In the genomic region with DNA sequence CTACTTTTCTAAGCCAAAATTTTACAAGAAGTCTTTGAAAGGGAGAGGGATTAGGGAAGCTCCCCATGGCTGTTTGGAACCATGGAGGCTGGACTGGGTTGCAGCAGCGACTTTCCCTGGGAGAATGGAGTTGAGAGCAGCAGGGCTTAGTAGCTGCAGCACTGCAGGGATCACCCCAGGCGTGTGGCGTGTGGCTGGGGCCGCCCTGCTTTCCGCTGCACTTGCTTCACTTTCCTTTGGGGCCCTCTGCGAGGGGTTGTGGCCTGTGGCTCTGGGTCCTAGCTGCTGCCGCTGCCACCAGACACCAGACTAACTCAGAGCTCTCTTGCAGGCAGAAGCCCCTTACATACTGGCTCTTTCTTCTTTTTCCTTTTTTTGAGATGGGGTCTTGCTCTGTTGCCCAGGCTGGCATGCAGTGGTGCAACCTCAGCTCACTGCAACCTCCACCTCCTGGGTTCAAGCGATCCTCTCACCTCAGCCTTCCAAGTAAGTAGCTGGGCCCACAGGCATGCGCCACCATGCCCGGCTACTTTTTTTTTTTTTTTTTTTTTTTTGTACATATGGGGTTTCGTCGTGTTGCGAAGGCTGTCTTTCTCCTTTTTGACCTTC, we compare ENCODE assay signal across 19 cellular contexts. TPM values are rescaled to one million over a fixed set of nuclear protein-coding genes. Genes with fewer than 3 reads are reported as not detected.
DNase-seq lines count a peak whose midpoint lies in the region; ATAC-seq and TF ChIP-seq lines count a peak whose summit lies in the region.
"Had no signal": no experiment of that assay in that cellular context is flagged by ENCODE, and none has a peak within 500 bp of the region (broad histone marks: within the 10 kb centered on the region; RNA-seq: fewer than 3 reads in every experiment).

No MANE protein-coding gene starts in this region.

- no peak overlapping the region for H3K4me3 Mint-ChIP-seq in activated CD8-positive, alpha-beta T cell treated with anti-CD3 and anti-CD28 coated beads, Interleukin-2, amount 10 ng/mL, durations not matched to agents 7 days and 5 days
- H3K4me3 Mint-ChIP-seq in natural killer cell (no peak overlapping the region), Calu3 (ENCODE audit: low read depth, unreplicated experiment) (no peak overlapping the region)
- H3K4me3 Mint-ChIP-seq: activated T-helper 17 cell treated with anti-CD3 and anti-CD28 coated beads, Interleukin-2, amount 50 U/mL, for 72 hours; H9 had no signal

- H3K27ac Mint-ChIP-seq in activated CD8-positive, alpha-beta T cell treated with anti-CD3 and anti-CD28 coated beads, Interleukin-2, amount 10 ng/mL, durations not matched to agents 7 days and 5 days: no peak overlapping the region
- H3K27ac Mint-ChIP-seq in natural killer cell: no peak overlapping the region
- H3K27ac Mint-ChIP-seq in Calu3 (ENCODE audit: unreplicated experiment): no peak overlapping the region
- H3K27ac Mint-ChIP-seq: activated T-helper 17 cell treated with anti-CD3 and anti-CD28 coated beads, Interleukin-2, amount 50 U/mL, for 72 hours; H9 had no signal

- H3K9me3 Mint-ChIP-seq in activated CD8-positive, alpha-beta T cell treated with anti-CD3 and anti-CD28 coated beads, Interleukin-2, amount 10 ng/mL, durations not matched to agents 7 days and 5 days (ENCODE audit: insufficient read depth): no peaks in the 10 kb centered on the region
- H3K9me3 Mint-ChIP-seq in natural killer cell (no peaks in the 10 kb centered on the region), Calu3 (ENCODE audit: low read depth, unreplicated experiment) (no peaks in the 10 kb centered on the region)
- H3K9me3 Mint-ChIP-seq: activated T-helper 17 cell treated with anti-CD3 and anti-CD28 coated beads, Interleukin-2, amount 50 U/mL, for 72 hours; H9 had no signal

- DNase-seq in GM13977 (ENCODE audit: low spot score) (peak; percentile 19), MV-4-11 (lab: John Stamatoyannopoulos, UW) (peak; percentile 65), natural killer cell (peak; percentile 16), iPS-NIHi11 (ENCODE audit: low spot score) (no peak), Calu3 (no peak)
- DNase-seq in activated CD8-positive, alpha-beta T cell treated with anti-CD3 and anti-CD28 coated beads, Interleukin-2, amount 10 ng/mL, durations not matched to agents 7 days and 5 days: peak; percentile 40
- DNase-seq in NK-92 treated with Interleukin-12 subunit alpha and Interleukin-12 subunit beta, amount 100 ng/mL, for 24 hours (lab: John Stamatoyannopoulos, UW): no peak
- DNase-seq: activated CD4-positive, alpha-beta T cell treated with anti-CD3 and anti-CD28 coated beads, Interleukin-2, amount 50 U/mL, for 1 hour; activated CD8-positive, alpha-beta memory T cell treated with anti-CD3 and anti-CD28 coated beads, Interleukin-2, amount 50 U/mL, for 48 hours; glutamatergic neuron; H9; IMR-90; kidney glomerular epithelial cell; NCI-H1436 treated with DMSO at 0.1 percent for 48 hours; stimulated activated CD4-positive, alpha-beta T cell treated with anti-CD3 and anti-CD28 coated beads, Interleukin-4, amount 100 ng/mL, for 1 hour; stimulated activated naive CD4-positive, alpha-beta T cell; WERI-Rb-1 had no signal

- TF ChIP-seq CTCF in GM13977 (IDR thresholded peaks at IDR 0.05; ENCODE audit: extremely low read depth, insufficient read depth, missing control alignments) (no peak), natural killer cell (IDR thresholded peaks at IDR 0.05) (no peak), Calu3 (IDR thresholded peaks at IDR 0.05; ENCODE audit: unreplicated experiment) (no peak)

- H3K27me3 Mint-ChIP-seq in activated CD8-positive, alpha-beta T cell treated with anti-CD3 and anti-CD28 coated beads, Interleukin-2, amount 10 ng/mL, durations not matched to agents 7 days and 5 days (ENCODE audit: low read depth): no peaks in the 10 kb centered on the region
- H3K27me3 Mint-ChIP-seq in natural killer cell (ENCODE audit: low read depth in 2 of 2) (no peaks in the 10 kb centered on the region), Calu3 (ENCODE audit: unreplicated experiment) (no peaks in the 10 kb centered on the region)
- H3K27me3 Mint-ChIP-seq: activated T-helper 17 cell treated with anti-CD3 and anti-CD28 coated beads, Interleukin-2, amount 50 U/mL, for 72 hours had no signal

- no TSS peak for BruUV-seq in Calu3 (replicated peaks; lab: Mats Ljungman, UMichigan)

- ATAC-seq in activated CD8-positive, alpha-beta T cell treated with anti-CD3 and anti-CD28 coated beads, Interleukin-2, amount 10 ng/mL, durations not matched to agents 7 days and 5 days: peak; percentile 65
- ATAC-seq in natural killer cell (peak; percentile 46 to 76 (median 66)), GM21619 (IDR thresholded peaks at IDR 0.05; ENCODE audit: unreplicated experiment) (no peak)
- ATAC-seq: activated T-helper 17 cell treated with anti-CD3 and anti-CD28 coated beads, Interleukin-2, amount 50 U/mL, for 72 hours had no signal

- CTCF ChIA-PET in activated CD8-positive, alpha-beta T cell treated with anti-CD3 and anti-CD28 coated beads, Interleukin-2, amount 10 ng/mL, durations not matched to agents 7 days and 5 days (lab: Charles Lee): interaction anchor here (1.0 kb wide), 1 partner anchor 71 kb away, joined by 3 read pairs; no protein-coding TSS in a partner anchor
- CTCF ChIA-PET in Calu3 (lab: Charles Lee): interaction anchor here (0.6 to 1.5 kb wide), 5 partner anchors 18 to 264 kb away, joined by 3 read pairs; no protein-coding TSS in a partner anchor

- in situ Hi-C loops in GM13977 (cut with MboI; ENCODE audit: low pct_unique_long_range_greater_than_20kb, low sequenced_read_pairs, unreplicated experiment): no loop called here

- no peaks in the 10 kb centered on the region for H3K36me3 Mint-ChIP-seq in activated CD8-positive, alpha-beta T cell treated with anti-CD3 and anti-CD28 coated beads, Interleukin-2, amount 10 ng/mL, durations not matched to agents 7 days and 5 days (ENCODE audit: low read depth)
- no peaks in the 10 kb centered on the region for H3K36me3 Mint-ChIP-seq in natural killer cell
- no peaks in the 10 kb centered on the region for H3K36me3 Mint-ChIP-seq in Calu3 (ENCODE audit: insufficient read depth, unreplicated experiment)

- POLR2A ChIA-PET in activated CD8-positive, alpha-beta T cell treated with anti-CD3 and anti-CD28 coated beads, Interleukin-2, amount 10 ng/mL, durations not matched to agents 7 days and 5 days (lab: Charles Lee): no interaction called here

- peaks cover 3% of the 10 kb centered on the region for H3K4me1 Mint-ChIP-seq in activated CD8-positive, alpha-beta T cell treated with anti-CD3 and anti-CD28 coated beads, Interleukin-2, amount 10 ng/mL, durations not matched to agents 7 days and 5 days (ENCODE audit: low read depth)
- H3K4me1 Mint-ChIP-seq in natural killer cell (no peaks in the 10 kb centered on the region), Calu3 (ENCODE audit: low read depth, unreplicated experiment) (no peaks in the 10 kb centered on the region)
- H3K4me1 Mint-ChIP-seq: activated T-helper 17 cell treated with anti-CD3 and anti-CD28 coated beads, Interleukin-2, amount 50 U/mL, for 72 hours had no signal

- intact Hi-C loops in natural killer cell (cut with micrococcal nuclease) (no loop called here), Calu3 (cut with micrococcal nuclease; ENCODE audit: unreplicated experiment) (no loop called here)

RNA-seq across cellular contexts. Expression of gene CCDC62, which starts 25.4 kb away (rescaled TPM):
- under 1 TPM; 0.60 to 0.63 TPM for total RNA-seq in activated CD8-positive, alpha-beta T cell treated with anti-CD3 and anti-CD28 coated beads, Interleukin-2, amount 10 ng/mL, durations not matched to agents 7 days and 5 days
- total RNA-seq in natural killer cell (1 to 10 TPM in 1 of 3 donors, under 1 TPM in 2; 0.29 to 2.1 (median 0.85) TPM), Calu3 (2022) (0.66 and 0.98 TPM in 2 replicates)

RNA-seq across cellular contexts. Expression of gene HIP1R, which starts 35.5 kb away (rescaled TPM):
- 10 to 100 TPM; 36.2 to 37.4 TPM for total RNA-seq in activated CD8-positive, alpha-beta T cell treated with anti-CD3 and anti-CD28 coated beads, Interleukin-2, amount 10 ng/mL, durations not matched to agents 7 days and 5 days
- 10 to 100 TPM; 78.6 to 93.1 (median 85.5) TPM for total RNA-seq in natural killer cell
- total RNA-seq in Calu3 (2022): 234 and 246 TPM in 2 replicates

RNA-seq across cellular contexts. Expression of gene DENR, which starts 47.1 kb away (rescaled TPM):
- 10 to 100 TPM; 54.6 to 54.9 TPM for total RNA-seq in activated CD8-positive, alpha-beta T cell treated with anti-CD3 and anti-CD28 coated beads, Interleukin-2, amount 10 ng/mL, durations not matched to agents 7 days and 5 days
- total RNA-seq in natural killer cell (10 to 100 TPM; 30.5 to 42.9 (median 42.7) TPM), Calu3 (2022) (83.2 and 85.8 TPM in 2 replicates)

Comparison
In these comparisons a context has a peak if more than half of its experiments do, and no peak if none do; other contexts are left out.
1. DNase-seq: peak in GM13977 (single experiment), MV-4-11 (single experiment), activated CD8-positive, alpha-beta T cell treated with anti-CD3 and anti-CD28 coated beads, Interleukin-2, amount 10 ng/mL, durations not matched to agents 7 days and 5 days (single experiment) and natural killer cell (single experiment); none in iPS-NIHi11 (single experiment), Calu3 (single experiment) and NK-92 treated with Interleukin-12 subunit alpha and Interleukin-12 subunit beta, amount 100 ng/mL, for 24 hours (single experiment).